Comparison of ENCODE assay signal across 9 cellular contexts in genomic region chr12:14403293-14403692, GRCh38.
DNase-seq lines count a peak whose midpoint lies in the region; ATAC-seq, FAIRE-seq and TF ChIP-seq lines count a peak whose summit lies in the region.
"Had no signal": no experiment of that assay in that cellular context is flagged by ENCODE, and none has a peak within 500 bp of the region (broad histone marks: within the 10 kb centered on the region; RNA-seq: fewer than 3 reads in every experiment).

No MANE protein-coding gene starts in this region.

- peak overlapping the region; percentile 21 for H3K4me3 ChIP-seq in Loucy (ENCODE audit: low read length, poor library complexity, severe bottlenecking)
- H3K4me3 ChIP-seq in effector memory CD4-positive, alpha-beta T cell (ENCODE audit: insufficient read depth, low read depth, low read length, poor library complexity, severe bottlenecking), result no peak overlapping the region
- peak overlapping the region; percentile 8 for H3K4me3 ChIP-seq in parathyroid adenoma (ENCODE audit: low read depth, low read length)

- H3F3A ChIP-seq in Loucy (ENCODE audit: low read depth), result no peaks in the 10 kb centered on the region; the same call in 1 of the 2 replicates

- H3K79me2 ChIP-seq in Loucy (ENCODE audit: insufficient read depth, low read length) (peaks cover 100% of the 10 kb centered on the region), parathyroid adenoma (peaks cover 67% of the 10 kb centered on the region)

- peak overlapping the region; percentile 59 for H3K27ac ChIP-seq in effector memory CD4-positive, alpha-beta T cell (ENCODE audit: insufficient read depth, low read length, poor library complexity, severe bottlenecking)
- H3K27ac ChIP-seq in parathyroid adenoma, result peak overlapping the region; percentile 60
- H3K27ac ChIP-seq: RWPE1 had no signal

- DNase-seq in GM19239 (ENCODE audit: insufficient read length, low spot score) (no peak), AG20443 (ENCODE audit: low spot score) (no peak), NCI-H2171 (lab: John Stamatoyannopoulos, UW) (no peak)
- no peak for DNase-seq in effector memory CD4-positive, alpha-beta T cell
- DNase-seq: activated naive CD4-positive, alpha-beta T cell had no signal

- H4K20me1 ChIP-seq in Loucy (ENCODE audit: insufficient read depth, low read length, poor library complexity, severe bottlenecking), result peaks cover 48% of the 10 kb centered on the region

- H3K27me3 ChIP-seq in Loucy (ENCODE audit: insufficient read depth, low read length, poor library complexity, severe bottlenecking) (no peaks in the 10 kb centered on the region), parathyroid adenoma (ENCODE audit: control insufficient read depth, insufficient read depth, low read length) (no peaks in the 10 kb centered on the region)
- H3K27me3 ChIP-seq in effector memory CD4-positive, alpha-beta T cell (replicated peaks; ENCODE audit: control insufficient read depth, insufficient read depth, low read length, poor library complexity, severe bottlenecking), result no peaks in the 10 kb centered on the region

- FAIRE-seq in GM19239 (lab: Jason Lieb, UNC), result peak; percentile 55

- no peak overlapping the region for H3K9ac ChIP-seq in Loucy (ENCODE audit: low read depth, low read length, poor library complexity, severe bottlenecking)
- no peak overlapping the region for H3K9ac ChIP-seq in parathyroid adenoma

- peaks cover 25% of the 10 kb centered on the region for H3K9me3 ChIP-seq in Loucy (ENCODE audit: insufficient read depth, low read depth, low read length)
- no peaks in the 10 kb centered on the region for H3K9me3 ChIP-seq in effector memory CD4-positive, alpha-beta T cell (ENCODE audit: control insufficient read depth, low read length)
- H3K9me3 ChIP-seq in parathyroid adenoma (ENCODE audit: control insufficient read depth, low read length), result peaks cover 5% of the 10 kb centered on the region

- H3K4me2 ChIP-seq in Loucy (ENCODE audit: low read depth, low read length, poor library complexity, severe bottlenecking) (peak overlapping the region; percentile 61), parathyroid adenoma (ENCODE audit: low read length) (peak overlapping the region; percentile 64)

- H2AFZ ChIP-seq in Loucy (ENCODE audit: low read length) (no peak overlapping the region), parathyroid adenoma (no peak overlapping the region)

- no peaks in the 10 kb centered on the region for H3K9me2 ChIP-seq in Loucy (replicated peaks; ENCODE audit: low read depth, low read length)

- TF ChIP-seq CTCF in Loucy (conservative IDR thresholded peaks at IDR 0.05; ENCODE audit: low read length) (no peak), parathyroid adenoma (IDR thresholded peaks at IDR 0.05) (no peak)

- peaks cover 15% of the 10 kb centered on the region for H3K36me3 ChIP-seq in Loucy (ENCODE audit: insufficient read depth, low read length)
- no peaks in the 10 kb centered on the region for H3K36me3 ChIP-seq in effector memory CD4-positive, alpha-beta T cell (ENCODE audit: control insufficient read depth, insufficient read depth, low read length)
- H3K36me3 ChIP-seq in parathyroid adenoma (ENCODE audit: control insufficient read depth, insufficient read depth, low read length), result no peaks in the 10 kb centered on the region

- no peak for ATAC-seq in GM21786 (IDR thresholded peaks at IDR 0.05; ENCODE audit: unreplicated experiment)

- H3K4me1 ChIP-seq in Loucy (ENCODE audit: insufficient read depth, low read length, poor library complexity, severe bottlenecking) (peaks cover 33% of the 10 kb centered on the region), parathyroid adenoma (peaks cover 21% of the 10 kb centered on the region)
- H3K4me1 ChIP-seq in effector memory CD4-positive, alpha-beta T cell (ENCODE audit: control insufficient read depth, insufficient read depth, low read length, poor library complexity, severe bottlenecking), result peaks cover 19% of the 10 kb centered on the region
